1 cellular context compared by ENCODE assay signal in the genomic region with DNA sequence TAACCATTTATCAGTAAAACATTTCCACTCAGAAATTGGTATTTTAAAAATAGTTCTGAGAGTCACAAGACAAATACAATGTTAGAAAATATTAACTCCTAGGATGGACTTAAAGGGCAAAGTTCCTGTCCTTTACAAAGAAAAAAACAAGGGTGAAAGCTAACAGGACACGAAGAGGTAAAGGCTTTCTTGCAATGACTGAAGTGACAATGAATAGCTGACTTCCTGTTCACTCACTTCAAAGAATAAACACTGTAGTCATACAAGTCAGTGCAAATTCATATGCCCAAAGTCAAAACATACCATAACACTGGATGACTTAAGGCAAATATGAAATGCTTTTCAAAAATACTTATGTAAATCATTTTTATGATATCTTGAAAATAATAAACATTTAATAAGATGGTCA.
TF ChIP-seq lines count a peak whose summit lies in the region.

No MANE protein-coding gene starts in this region.

TF ChIP-seq in HepG2, 621 proteins besides CTCF, POLR2A, EP300 and RAD21 (continued from another document and continues in another):
- TF ChIP-seq ZBTB33 (CRISPR knock-in tag; IDR thresholded peaks at IDR 0.05) = no peak
- TF ChIP-seq KDM2A (CRISPR knock-in tag; IDR thresholded peaks at IDR 0.05; ENCODE audit: borderline replicate concordance, low read depth) = no peak
- TF ChIP-seq FOXK1 (CRISPR knock-in tag; IDR thresholded peaks at IDR 0.05; ENCODE audit: borderline replicate concordance, low read depth) = peak; percentile 70; the same call in 1 of the 2 replicates
- no peak for TF ChIP-seq ZNF556 (CRISPR knock-in tag; IDR thresholded peaks at IDR 0.05; ENCODE audit: borderline replicate concordance)
- TF ChIP-seq ZNF451 (CRISPR knock-in tag; IDR thresholded peaks at IDR 0.05) = no peak
- TF ChIP-seq U2AF2 (IDR thresholded peaks at IDR 0.05; ENCODE audit: low read depth, low read length) = no peak
- TF ChIP-seq ZBTB26 (CRISPR knock-in tag; IDR thresholded peaks at IDR 0.05; ENCODE audit: borderline replicate concordance) = no peak
- TF ChIP-seq FOXA1 (IDR thresholded peaks at IDR 0.05) = no peak
- peak; percentile 73; the same call in 1 of the 2 replicates for TF ChIP-seq FOXA1 (CRISPR knock-in tag; IDR thresholded peaks at IDR 0.05)
- TF ChIP-seq THAP7 (CRISPR knock-in tag; IDR thresholded peaks at IDR 0.05) = no peak
- TF ChIP-seq ZBTB42 (CRISPR knock-in tag; IDR thresholded peaks at IDR 0.05) = no peak
- TF ChIP-seq GABPA (IDR thresholded peaks at IDR 0.05; ENCODE audit: low read depth, low read length) = no peak
- peak; percentile 79 for TF ChIP-seq GABPA (CRISPR knock-in tag; IDR thresholded peaks at IDR 0.05; ENCODE audit: low read depth)
- no peak for TF ChIP-seq U2AF1 (optimal IDR thresholded peaks at IDR 0.05; ENCODE audit: low read depth, low read length)
- TF ChIP-seq ZNF430 (CRISPR knock-in tag; IDR thresholded peaks at IDR 0.05) = no peak
- peak; percentile 62; the same call in 1 of the 2 replicates for TF ChIP-seq IKZF5 (CRISPR knock-in tag; IDR thresholded peaks at IDR 0.05)
- TF ChIP-seq KLF15 (CRISPR knock-in tag; IDR thresholded peaks at IDR 0.05; ENCODE audit: borderline replicate concordance) = no peak
- TF ChIP-seq ZNF777 (CRISPR knock-in tag; IDR thresholded peaks at IDR 0.05) = no peak
- TF ChIP-seq ZNF704 (CRISPR knock-in tag; IDR thresholded peaks at IDR 0.05; ENCODE audit: borderline replicate concordance) = no peak
- no peak for TF ChIP-seq ZNF543 (CRISPR knock-in tag; IDR thresholded peaks at IDR 0.05)
- TF ChIP-seq REST (IDR thresholded peaks at IDR 0.05; ENCODE audit: borderline replicate concordance in 1 of 2, low read depth in 1 of 2, low read length in 2 of 2) = peak in 1 of 2 experiments; percentile 37; a peak in 1 of 4 replicates
- TF ChIP-seq KDM5A (IDR thresholded peaks at IDR 0.05; ENCODE audit: borderline replicate concordance, low read length) = no peak
- peak; percentile 97 for TF ChIP-seq GATAD2A (CRISPR knock-in tag; IDR thresholded peaks at IDR 0.05)
- TF ChIP-seq ZNF691 (CRISPR knock-in tag; IDR thresholded peaks at IDR 0.05; ENCODE audit: borderline replicate concordance, low read depth) = no peak
- TF ChIP-seq, protein P1, sequence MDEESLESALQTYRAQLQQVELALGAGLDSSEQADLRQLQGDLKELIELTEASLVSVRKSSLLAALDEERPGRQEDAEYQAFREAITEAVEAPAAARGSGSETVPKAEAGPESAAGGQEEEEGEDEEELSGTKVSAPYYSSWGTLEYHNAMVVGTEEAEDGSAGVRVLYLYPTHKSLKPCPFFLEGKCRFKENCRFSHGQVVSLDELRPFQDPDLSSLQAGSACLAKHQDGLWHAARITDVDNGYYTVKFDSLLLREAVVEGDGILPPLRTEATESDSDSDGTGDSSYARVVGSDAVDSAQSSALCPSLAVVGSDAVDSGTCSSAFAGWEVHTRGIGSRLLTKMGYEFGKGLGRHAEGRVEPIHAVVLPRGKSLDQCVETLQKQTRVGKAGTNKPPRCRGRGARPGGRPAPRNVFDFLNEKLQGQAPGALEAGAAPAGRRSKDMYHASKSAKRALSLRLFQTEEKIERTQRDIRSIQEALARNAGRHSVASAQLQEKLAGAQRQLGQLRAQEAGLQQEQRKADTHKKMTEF (CRISPR knock-in tag; IDR thresholded peaks at IDR 0.05) = peak; percentile 77; the same call in 1 of the 2 replicates
- TF ChIP-seq ZNF18 (CRISPR knock-in tag; IDR thresholded peaks at IDR 0.05; ENCODE audit: insufficient replicate concordance) = no peak
- no peak for TF ChIP-seq ZNF513 (CRISPR knock-in tag; conservative IDR thresholded peaks at IDR 0.05)
- TF ChIP-seq SOX13 (IDR thresholded peaks at IDR 0.05) = 0 out of 2 replicates have a peak, but pooled peaks have one; percentile 59
- TF ChIP-seq SOX13 (CRISPR knock-in tag; conservative IDR thresholded peaks at IDR 0.05 in 1 of 2, IDR thresholded peaks at IDR 0.05 in 1 of 2) = peak in 1 of 2 experiments; percentile 97; a peak in 2 of 4 replicates
- no peak for TF ChIP-seq ZNF256 (CRISPR knock-in tag; conservative IDR thresholded peaks at IDR 0.05)
- no peak for TF ChIP-seq NR1H2 (CRISPR knock-in tag; IDR thresholded peaks at IDR 0.05; ENCODE audit: borderline replicate concordance, low read depth)
- TF ChIP-seq ETV6 (CRISPR knock-in tag; conservative IDR thresholded peaks at IDR 0.05) = no peak
- peak; percentile 61; the same call in 1 of the 2 replicates for TF ChIP-seq KDM4B (CRISPR knock-in tag; IDR thresholded peaks at IDR 0.05)
- 0 out of 2 replicates have a peak, but pooled peaks have one; percentile 57 for TF ChIP-seq NR2C2 (CRISPR knock-in tag; IDR thresholded peaks at IDR 0.05; ENCODE audit: borderline replicate concordance)
- TF ChIP-seq HOXA7 (CRISPR knock-in tag; IDR thresholded peaks at IDR 0.05) = no peak
- no peak for TF ChIP-seq ZNF639 (CRISPR knock-in tag; conservative IDR thresholded peaks at IDR 0.05)
- peak; percentile 94 for TF ChIP-seq ISL2 (CRISPR knock-in tag; IDR thresholded peaks at IDR 0.05)
- TF ChIP-seq CAMTA2 (CRISPR knock-in tag; IDR thresholded peaks at IDR 0.05; ENCODE audit: borderline replicate concordance) = no peak
- no peak for TF ChIP-seq HNRNPK (IDR thresholded peaks at IDR 0.05; ENCODE audit: low read depth, low read length, poor library complexity, severe bottlenecking)
- no peak for TF ChIP-seq PHF5A (CRISPR knock-in tag; IDR thresholded peaks at IDR 0.05; ENCODE audit: low read depth, unreplicated experiment)
- TF ChIP-seq ZNF367 (CRISPR knock-in tag; IDR thresholded peaks at IDR 0.05; ENCODE audit: borderline replicate concordance) = no peak
- TF ChIP-seq ZNF775 (CRISPR knock-in tag; IDR thresholded peaks at IDR 0.05; ENCODE audit: borderline replicate concordance) = no peak; the same call in 1 of the 2 replicates
